ENCODE assay signal across 1 cellular context in the genomic region with DNA sequence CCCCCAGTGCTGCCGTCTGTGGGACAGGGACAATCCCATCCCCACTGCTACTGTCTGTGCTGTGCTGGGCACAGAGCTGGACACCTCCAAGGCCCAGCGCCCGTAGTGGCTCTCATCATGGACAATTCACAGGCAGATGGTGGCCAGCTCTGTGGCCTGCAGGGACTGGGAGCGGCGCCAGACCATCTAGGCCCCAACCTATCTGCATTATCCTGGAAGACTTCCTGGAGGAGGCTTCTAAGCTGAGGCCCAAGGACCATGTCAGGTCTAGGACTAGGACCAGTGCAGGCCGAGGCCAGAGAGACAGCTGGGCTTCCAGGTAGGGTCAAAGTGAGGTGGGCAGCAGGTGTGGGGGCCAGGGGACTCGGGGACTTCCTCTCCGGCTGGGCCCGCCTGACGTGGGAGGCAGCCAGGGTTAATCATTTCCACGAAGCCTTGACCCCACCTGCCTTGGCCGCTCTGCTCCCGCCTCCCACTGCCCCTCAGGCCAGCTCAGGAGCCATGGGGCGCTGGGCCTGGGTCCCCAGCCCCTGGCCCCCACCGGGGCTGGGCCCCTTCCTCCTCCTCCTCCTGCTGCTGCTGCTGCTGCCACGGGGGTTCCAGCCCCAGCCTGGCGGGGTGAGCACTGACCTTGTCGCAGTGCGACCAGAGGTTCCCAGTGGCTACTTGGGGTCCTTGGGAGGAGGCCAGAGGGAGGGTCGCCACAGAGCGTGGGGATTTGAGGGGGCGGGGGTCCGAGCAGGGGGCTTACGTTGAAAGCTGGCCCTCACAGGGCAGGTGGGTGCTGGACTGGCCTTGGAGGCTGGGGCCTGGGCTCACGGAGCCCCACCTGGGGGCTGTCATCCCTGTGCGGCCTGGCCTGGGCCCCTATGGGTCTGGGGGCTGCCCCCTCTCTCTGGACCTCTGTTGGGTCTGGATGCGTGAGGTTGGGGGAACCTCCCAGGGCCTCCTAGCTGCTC.
TF ChIP-seq lines count a peak whose summit lies in the region.

A gene (plus strand): TSS at position 468 of the 959 bp plus-strand sequence. CDS start 34 bp downstream, at position 502.

TF ChIP-seq in WTC11, 78 proteins besides CTCF, POLR2A, EP300 and RAD21:
- TF ChIP-seq IRF2 (CRISPR knock-in tag; IDR thresholded peaks at IDR 0.05; ENCODE audit: borderline replicate concordance, low read depth) (no peak), ZNF121 (CRISPR knock-in tag; IDR thresholded peaks at IDR 0.05) (no peak), CBFB (CRISPR knock-in tag; IDR thresholded peaks at IDR 0.05; ENCODE audit: low read depth) (no peak), ZNF416 (CRISPR knock-in tag; IDR thresholded peaks at IDR 0.05) (no peak), TP53 (CRISPR knock-in tag; IDR thresholded peaks at IDR 0.05) (no peak), NFE2L1 (CRISPR knock-in tag; IDR thresholded peaks at IDR 0.05) (no peak), NFATC4 (CRISPR knock-in tag; IDR thresholded peaks at IDR 0.05) (no peak), ZNF232 (CRISPR knock-in tag; IDR thresholded peaks at IDR 0.05) (no peak)
- TF ChIP-seq, protein P1, sequence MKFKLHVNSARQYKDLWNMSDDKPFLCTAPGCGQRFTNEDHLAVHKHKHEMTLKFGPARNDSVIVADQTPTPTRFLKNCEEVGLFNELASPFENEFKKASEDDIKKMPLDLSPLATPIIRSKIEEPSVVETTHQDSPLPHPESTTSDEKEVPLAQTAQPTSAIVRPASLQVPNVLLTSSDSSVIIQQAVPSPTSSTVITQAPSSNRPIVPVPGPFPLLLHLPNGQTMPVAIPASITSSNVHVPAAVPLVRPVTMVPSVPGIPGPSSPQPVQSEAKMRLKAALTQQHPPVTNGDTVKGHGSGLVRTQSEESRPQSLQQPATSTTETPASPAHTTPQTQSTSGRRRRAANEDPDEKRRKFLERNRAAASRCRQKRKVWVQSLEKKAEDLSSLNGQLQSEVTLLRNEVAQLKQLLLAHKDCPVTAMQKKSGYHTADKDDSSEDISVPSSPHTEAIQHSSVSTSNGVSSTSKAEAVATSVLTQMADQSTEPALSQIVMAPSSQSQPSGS (CRISPR knock-in tag; IDR thresholded peaks at IDR 0.05; ENCODE audit: borderline replicate concordance, low read depth) = no peak
- TF ChIP-seq, protein P2, sequence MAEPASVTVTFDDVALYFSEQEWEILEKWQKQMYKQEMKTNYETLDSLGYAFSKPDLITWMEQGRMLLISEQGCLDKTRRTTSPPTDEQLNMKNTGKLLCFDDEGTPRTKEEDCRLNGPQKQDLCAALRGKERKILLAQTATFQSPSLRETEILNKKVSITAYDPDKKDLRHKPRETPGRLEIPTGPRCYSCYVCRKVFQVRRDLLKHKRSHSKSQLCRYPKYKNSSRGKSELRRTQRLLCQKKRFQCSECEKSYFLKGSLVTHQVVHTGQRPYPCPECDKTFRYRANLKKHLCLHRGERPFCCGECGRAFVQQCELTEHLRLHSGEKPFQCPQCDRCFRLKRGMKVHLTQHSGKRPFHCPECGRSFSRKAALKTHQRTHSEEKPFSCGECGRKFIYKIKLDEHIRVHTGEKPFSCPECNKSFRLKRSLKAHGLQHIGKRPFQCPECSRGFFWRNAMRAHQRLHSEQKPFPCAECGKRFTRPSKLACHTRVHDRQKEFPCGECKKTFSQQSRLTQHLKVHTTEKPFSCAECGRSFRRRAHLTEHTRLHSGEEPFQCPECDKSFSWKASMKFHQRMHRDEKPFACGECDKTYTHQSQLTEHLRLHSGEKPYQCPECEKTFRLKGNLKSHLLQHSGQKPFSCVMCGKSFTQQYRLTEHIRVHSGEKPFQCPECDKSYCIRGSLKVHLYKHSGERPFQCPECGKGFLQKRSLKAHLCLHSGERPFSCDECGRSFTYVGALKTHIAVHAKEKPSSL (CRISPR knock-in tag; conservative IDR thresholded peaks at IDR 0.05) = no peak
- TF ChIP-seq, protein P3, sequence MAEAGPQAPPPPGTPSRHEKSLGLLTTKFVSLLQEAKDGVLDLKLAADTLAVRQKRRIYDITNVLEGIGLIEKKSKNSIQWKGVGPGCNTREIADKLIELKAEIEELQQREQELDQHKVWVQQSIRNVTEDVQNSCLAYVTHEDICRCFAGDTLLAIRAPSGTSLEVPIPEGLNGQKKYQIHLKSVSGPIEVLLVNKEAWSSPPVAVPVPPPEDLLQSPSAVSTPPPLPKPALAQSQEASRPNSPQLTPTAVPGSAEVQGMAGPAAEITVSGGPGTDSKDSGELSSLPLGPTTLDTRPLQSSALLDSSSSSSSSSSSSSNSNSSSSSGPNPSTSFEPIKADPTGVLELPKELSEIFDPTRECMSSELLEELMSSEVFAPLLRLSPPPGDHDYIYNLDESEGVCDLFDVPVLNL (CRISPR knock-in tag; IDR thresholded peaks at IDR 0.05; ENCODE audit: borderline replicate concordance, low read depth) = no peak
- TF ChIP-seq, protein P4, sequence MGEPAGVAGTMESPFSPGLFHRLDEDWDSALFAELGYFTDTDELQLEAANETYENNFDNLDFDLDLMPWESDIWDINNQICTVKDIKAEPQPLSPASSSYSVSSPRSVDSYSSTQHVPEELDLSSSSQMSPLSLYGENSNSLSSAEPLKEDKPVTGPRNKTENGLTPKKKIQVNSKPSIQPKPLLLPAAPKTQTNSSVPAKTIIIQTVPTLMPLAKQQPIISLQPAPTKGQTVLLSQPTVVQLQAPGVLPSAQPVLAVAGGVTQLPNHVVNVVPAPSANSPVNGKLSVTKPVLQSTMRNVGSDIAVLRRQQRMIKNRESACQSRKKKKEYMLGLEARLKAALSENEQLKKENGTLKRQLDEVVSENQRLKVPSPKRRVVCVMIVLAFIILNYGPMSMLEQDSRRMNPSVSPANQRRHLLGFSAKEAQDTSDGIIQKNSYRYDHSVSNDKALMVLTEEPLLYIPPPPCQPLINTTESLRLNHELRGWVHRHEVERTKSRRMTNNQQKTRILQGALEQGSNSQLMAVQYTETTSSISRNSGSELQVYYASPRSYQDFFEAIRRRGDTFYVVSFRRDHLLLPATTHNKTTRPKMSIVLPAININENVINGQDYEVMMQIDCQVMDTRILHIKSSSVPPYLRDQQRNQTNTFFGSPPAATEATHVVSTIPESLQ (CRISPR knock-in tag; IDR thresholded peaks at IDR 0.05) = no peak
- TF ChIP-seq, protein P5, sequence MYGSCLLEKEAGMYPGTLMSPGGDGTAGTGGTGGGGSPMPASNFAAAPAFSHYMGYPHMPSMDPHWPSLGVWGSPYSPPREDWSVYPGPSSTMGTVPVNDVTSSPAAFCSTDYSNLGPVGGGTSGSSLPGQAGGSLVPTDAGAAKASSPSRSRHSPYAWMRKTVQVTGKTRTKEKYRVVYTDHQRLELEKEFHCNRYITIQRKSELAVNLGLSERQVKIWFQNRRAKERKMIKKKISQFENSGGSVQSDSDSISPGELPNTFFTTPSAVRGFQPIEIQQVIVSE (CRISPR knock-in tag; IDR thresholded peaks at IDR 0.05; ENCODE audit: borderline replicate concordance) = no peak
- TF ChIP-seq, protein P6, sequence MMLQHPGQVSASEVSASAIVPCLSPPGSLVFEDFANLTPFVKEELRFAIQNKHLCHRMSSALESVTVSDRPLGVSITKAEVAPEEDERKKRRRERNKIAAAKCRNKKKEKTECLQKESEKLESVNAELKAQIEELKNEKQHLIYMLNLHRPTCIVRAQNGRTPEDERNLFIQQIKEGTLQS (CRISPR knock-in tag; conservative IDR thresholded peaks at IDR 0.05) = no peak
- TF ChIP-seq, protein P7, sequence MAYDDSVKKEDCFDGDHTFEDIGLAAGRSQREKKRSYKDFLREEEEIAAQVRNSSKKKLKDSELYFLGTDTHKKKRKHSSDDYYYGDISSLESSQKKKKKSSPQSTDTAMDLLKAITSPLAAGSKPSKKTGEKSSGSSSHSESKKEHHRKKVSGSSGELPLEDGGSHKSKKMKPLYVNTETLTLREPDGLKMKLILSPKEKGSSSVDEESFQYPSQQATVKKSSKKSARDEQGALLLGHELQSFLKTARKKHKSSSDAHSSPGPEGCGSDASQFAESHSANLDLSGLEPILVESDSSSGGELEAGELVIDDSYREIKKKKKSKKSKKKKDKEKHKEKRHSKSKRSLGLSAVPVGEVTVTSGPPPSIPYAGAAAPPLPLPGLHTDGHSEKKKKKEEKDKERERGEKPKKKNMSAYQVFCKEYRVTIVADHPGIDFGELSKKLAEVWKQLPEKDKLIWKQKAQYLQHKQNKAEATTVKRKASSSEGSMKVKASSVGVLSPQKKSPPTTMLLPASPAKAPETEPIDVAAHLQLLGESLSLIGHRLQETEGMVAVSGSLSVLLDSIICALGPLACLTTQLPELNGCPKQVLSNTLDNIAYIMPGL (CRISPR knock-in tag; IDR thresholded peaks at IDR 0.05) = no peak
- TF ChIP-seq, protein P8, sequence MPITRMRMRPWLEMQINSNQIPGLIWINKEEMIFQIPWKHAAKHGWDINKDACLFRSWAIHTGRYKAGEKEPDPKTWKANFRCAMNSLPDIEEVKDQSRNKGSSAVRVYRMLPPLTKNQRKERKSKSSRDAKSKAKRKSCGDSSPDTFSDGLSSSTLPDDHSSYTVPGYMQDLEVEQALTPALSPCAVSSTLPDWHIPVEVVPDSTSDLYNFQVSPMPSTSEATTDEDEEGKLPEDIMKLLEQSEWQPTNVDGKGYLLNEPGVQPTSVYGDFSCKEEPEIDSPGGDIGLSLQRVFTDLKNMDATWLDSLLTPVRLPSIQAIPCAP (CRISPR knock-in tag; IDR thresholded peaks at IDR 0.05) = no peak
- TF ChIP-seq, protein P9, sequence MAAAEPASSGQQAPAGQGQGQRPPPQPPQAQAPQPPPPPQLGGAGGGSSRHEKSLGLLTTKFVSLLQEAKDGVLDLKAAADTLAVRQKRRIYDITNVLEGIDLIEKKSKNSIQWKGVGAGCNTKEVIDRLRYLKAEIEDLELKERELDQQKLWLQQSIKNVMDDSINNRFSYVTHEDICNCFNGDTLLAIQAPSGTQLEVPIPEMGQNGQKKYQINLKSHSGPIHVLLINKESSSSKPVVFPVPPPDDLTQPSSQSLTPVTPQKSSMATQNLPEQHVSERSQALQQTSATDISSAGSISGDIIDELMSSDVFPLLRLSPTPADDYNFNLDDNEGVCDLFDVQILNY (CRISPR knock-in tag; IDR thresholded peaks at IDR 0.05) = no peak
